18 cellular contexts compared by ENCODE assay signal in the genomic region with DNA sequence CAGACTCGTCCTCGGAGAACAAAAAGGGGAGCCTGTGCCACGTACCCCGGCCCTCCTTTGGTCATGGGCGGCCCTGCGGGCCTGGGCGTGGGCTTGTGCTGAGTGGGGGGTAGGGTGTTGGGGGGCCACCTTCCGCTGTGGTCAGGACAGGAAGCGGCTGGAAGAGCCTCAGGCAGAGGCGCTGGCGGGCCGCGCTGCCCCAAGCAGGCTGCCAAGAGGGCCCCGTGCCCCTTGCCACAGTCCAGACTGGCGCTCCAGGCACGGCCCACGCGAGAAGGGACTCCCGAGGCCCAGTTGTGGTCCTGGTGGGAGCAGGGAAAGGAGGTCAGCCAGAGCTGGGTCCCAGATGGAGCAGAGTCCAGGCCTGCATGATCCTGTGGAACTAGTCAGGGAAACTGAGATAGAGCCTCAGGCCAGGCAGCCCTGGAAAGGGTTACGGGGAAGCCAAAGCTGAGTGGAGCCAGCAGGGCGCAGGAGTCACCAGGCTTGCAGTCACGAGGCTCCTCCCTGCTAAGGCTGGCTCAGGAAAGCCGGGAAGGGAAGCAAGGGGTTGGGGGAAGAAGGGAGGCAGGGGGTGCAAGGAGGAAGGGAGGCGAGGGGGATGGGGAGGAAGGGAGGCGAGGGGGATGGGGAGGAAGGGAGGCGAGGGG.
A peak's percentile ranks its signal among the peaks of the same experiment; 100 is the strongest.
DNase-seq lines count a peak whose midpoint lies in the region; ATAC-seq, FAIRE-seq and TF ChIP-seq lines count a peak whose summit lies in the region.
"Had no signal": no experiment of that assay in that cellular context is flagged by ENCODE, and none has a peak within 500 bp of the region (broad histone marks: within the 10 kb centered on the region; RNA-seq: fewer than 3 reads in every experiment).

No MANE protein-coding gene starts in this region.

- no peak overlapping the region for H3K4ac ChIP-seq in H1 (replicated peaks; ENCODE audit: insufficient read length, low read depth, low read length)

- H3K4me1 Mint-ChIP-seq in nephron progenitor cell = no peaks in the 10 kb centered on the region
- peaks cover 14% of the 10 kb centered on the region for H3K4me1 Mint-ChIP-seq in activated CD4-positive, alpha-beta T cell treated with anti-CD3 and anti-CD28 coated beads, Interleukin-2, amount 10 ng/mL, durations not matched to agents 24 days and 14 days

- no peaks in the 10 kb centered on the region for H3K79me1 ChIP-seq in H1 (ENCODE audit: low read depth, low read length)

- no peak overlapping the region for H2AK5ac ChIP-seq in H1 (ENCODE audit: low read depth, low read length)

- no peak overlapping the region for H2BK120ac ChIP-seq in H1 (replicated peaks; ENCODE audit: low read depth, low read length)

- H3K27ac ChIP-seq in H1 (ENCODE audit: low read depth, low read length) = no peak overlapping the region
- H3K27ac ChIP-seq: BLaER1 treated with 17β-estradiol and CSF1 and Interleukin-3, amounts not matched to agents 10 nM and 100 nM; HL-60 had no signal

- H2BK20ac ChIP-seq in H1 (ENCODE audit: low read length) = no peak overlapping the region

- H3K79me2 ChIP-seq in H1 (ENCODE audit: control insufficient read depth in 1 of 2, insufficient read depth in 2 of 2, low read length in 2 of 2) = no peaks in the 10 kb centered on the region

- no peak for FAIRE-seq in H1 (lab: Jason Lieb, UNC)
- FAIRE-seq: GM12891 had no signal

- H3K23ac ChIP-seq in H1 (ENCODE audit: insufficient read length) = no peak overlapping the region

- H4K8ac ChIP-seq in H1 (ENCODE audit: extremely low read depth, insufficient read depth, low read length) = no peak overlapping the region

- no peak overlapping the region for H3K4me3 Mint-ChIP-seq in nephron progenitor cell
- no peak overlapping the region for H3K4me3 Mint-ChIP-seq in activated CD4-positive, alpha-beta T cell treated with anti-CD3 and anti-CD28 coated beads, Interleukin-2, amount 10 ng/mL, durations not matched to agents 24 days and 14 days

- TF ChIP-seq EP300 in H1 (IDR thresholded peaks at IDR 0.05; ENCODE audit: borderline replicate concordance in 1 of 2, low read depth in 2 of 2, low read length in 2 of 2) = no peak

- TF ChIP-seq POLR2A in H1 (IDR thresholded peaks at IDR 0.05; ENCODE audit: control extremely low read depth in 1 of 2, low read depth in 2 of 2, low read length in 2 of 2) = no peak

- no peak overlapping the region for H2BK5ac ChIP-seq in H1 (ENCODE audit: low read depth, low read length)

- H3K4me1 ChIP-seq in H1 (replicated peaks in 1 of 4; ENCODE audit: control insufficient read depth in 3 of 4, insufficient read depth in 4 of 4, low read length in 3 of 4) = peaks cover 0 to 3% (median 0%) of the 10 kb centered on the region in 4 experiments; a peak in 1 of 7 replicates

- no peak overlapping the region for H3K56ac ChIP-seq in H1 (replicated peaks; ENCODE audit: insufficient read length, low read depth, low read length)

- TF ChIP-seq RAD21 in H1 (IDR thresholded peaks at IDR 0.05 in 1 of 2, conservative IDR thresholded peaks at IDR 0.05 in 1 of 2; ENCODE audit: low read depth in 2 of 2, low read length in 2 of 2) = no peak; a peak in 1 of 4 replicates

- H3K4me3 ChIP-seq in H1 (ENCODE audit: extremely low read depth in 1 of 4, insufficient read depth in 2 of 4, low read depth in 3 of 4, low read length in 4 of 4) = no peak overlapping the region
- H3K4me3 ChIP-seq: BLaER1 treated with 17β-estradiol and CSF1 and Interleukin-3, amounts not matched to agents 10 nM and 100 nM had no signal

- H2BK12ac ChIP-seq in H1 (ENCODE audit: low read depth, low read length) = peak overlapping the region; percentile 33; the same call in 1 of the 2 replicates

- H4K91ac ChIP-seq in H1 (replicated peaks; ENCODE audit: insufficient read length, low read length) = no peak overlapping the region

- peaks cover 15% of the 10 kb centered on the region for H3K9me3 Mint-ChIP-seq in nephron progenitor cell
- H3K9me3 Mint-ChIP-seq in activated CD4-positive, alpha-beta T cell treated with anti-CD3 and anti-CD28 coated beads, Interleukin-2, amount 10 ng/mL, durations not matched to agents 24 days and 14 days = no peaks in the 10 kb centered on the region

- ATAC-seq in GM21717 (IDR thresholded peaks at IDR 0.05; ENCODE audit: unreplicated experiment) = no peak
- ATAC-seq: Panc1 had no signal

- CTCF ChIA-PET in H1 (lab: Charles Lee; ENCODE audit: partially characterized antibody) = no interaction called here

- WGBS in H1 (ENCODE audit: extremely low coverage in 1 of 2, insufficient coverage in 1 of 2, insufficient read length in 1 of 2, insufficient replicate concordance in 2 of 2, low coverage in 1 of 2, low lambda C conversion rate in 2 of 2, missing lambda C conversion rate in 1 of 2), 2 experiments = 84% methylated on average over 10 of the region's 26 CpGs; no CpG with 5 or more reads in 1 of the 2 experiments

- peak overlapping the region; percentile 6 for H3K27ac Mint-ChIP-seq in nephron progenitor cell
- no peak overlapping the region for H3K27ac Mint-ChIP-seq in activated CD4-positive, alpha-beta T cell treated with anti-CD3 and anti-CD28 coated beads, Interleukin-2, amount 10 ng/mL, durations not matched to agents 24 days and 14 days

- intact Hi-C loops in activated CD4-positive, alpha-beta T cell treated with anti-CD3 and anti-CD28 coated beads, Interleukin-2, amount 10 ng/mL, durations not matched to agents 24 days and 14 days (cut with micrococcal nuclease) = no loop called here

- H3K36me3 Mint-ChIP-seq in nephron progenitor cell (ENCODE audit: low read depth) = no peaks in the 10 kb centered on the region
- H3K36me3 Mint-ChIP-seq in activated CD4-positive, alpha-beta T cell treated with anti-CD3 and anti-CD28 coated beads, Interleukin-2, amount 10 ng/mL, durations not matched to agents 24 days and 14 days (ENCODE audit: low read depth) = no peaks in the 10 kb centered on the region

- H4K20me1 ChIP-seq in H1 (replicated peaks in 1 of 2; ENCODE audit: control insufficient read depth in 1 of 2, insufficient read depth in 2 of 2, low read length in 2 of 2) = peaks cover 0 to 19% of the 10 kb centered on the region in 2 experiments
- H4K20me1 ChIP-seq: BLaER1 treated with 17β-estradiol and CSF1 and Interleukin-3, amounts not matched to agents 10 nM and 100 nM had no signal

- H3K27me3 Mint-ChIP-seq in nephron progenitor cell (ENCODE audit: low read depth, poor library complexity) = peaks cover 5% of the 10 kb centered on the region
- no peaks in the 10 kb centered on the region for H3K27me3 Mint-ChIP-seq in activated CD4-positive, alpha-beta T cell treated with anti-CD3 and anti-CD28 coated beads, Interleukin-2, amount 10 ng/mL, durations not matched to agents 24 days and 14 days

- no peaks in the 10 kb centered on the region; a peak in 1 of 8 replicates for H3K36me3 ChIP-seq in H1 (ENCODE audit: control insufficient read depth in 2 of 4, insufficient read depth in 4 of 4, low read length in 3 of 4)
- H3K36me3 ChIP-seq: BLaER1 treated with 17β-estradiol and CSF1 and Interleukin-3, amounts not matched to agents 10 nM and 100 nM had no signal

- H3K14ac ChIP-seq in H1 (ENCODE audit: insufficient read length) = no peak overlapping the region

- DNase-seq in CMK (ENCODE audit: low read depth) = peak; percentile 57
- peak; percentile 28 for DNase-seq in GM13977 (ENCODE audit: low spot score)
- DNase-seq in H1 (ENCODE audit: low read depth in 1 of 2, low spot score in 2 of 2) = no peak
- DNase-seq in nephron progenitor cell = no peak
- DNase-seq in activated CD4-positive, alpha-beta T cell treated with anti-CD3 and anti-CD28 coated beads, Interleukin-2, amount 10 ng/mL, durations not matched to agents 24 days and 14 days = no peak
- DNase-seq in HUDEP-2 (lab: John Stamatoyannopoulos, UW; ENCODE audit: unreplicated experiment in 76 of 76) = no peak
- DNase-seq: COR-L47, GOT3, KBM-7, NCI-H1436 treated with DMSO at 0.1 percent for 48 hours, NCI-H2081, NCI-H510A treated with DMSO at 0.1 percent for 48 hours, SHP77 had no signal

- peak overlapping the region; percentile 48; the same call in 1 of the 2 replicates for H3K18ac ChIP-seq in H1 (ENCODE audit: extremely low read depth, low read length)

- H3K23me2 ChIP-seq in H1 (ENCODE audit: low read depth, low read length) = peaks cover 21% of the 10 kb centered on the region

- no peaks in the 10 kb centered on the region for H3K27me3 ChIP-seq in H1 (replicated peaks in 1 of 4; ENCODE audit: control insufficient read depth in 3 of 4, extremely low read depth in 1 of 4, insufficient read depth in 3 of 4, low read length in 3 of 4)
- H3K27me3 ChIP-seq: BLaER1 treated with 17β-estradiol and CSF1 and Interleukin-3, amounts not matched to agents 10 nM and 100 nM had no signal

- no peak overlapping the region for H3K4me2 ChIP-seq in H1 (ENCODE audit: insufficient read depth in 1 of 2, low read depth in 2 of 2, low read length in 2 of 2)
- H3K4me2 ChIP-seq: BLaER1 treated with 17β-estradiol and CSF1 and Interleukin-3, amounts not matched to agents 10 nM and 100 nM had no signal

- no peaks in the 10 kb centered on the region; a peak in 1 of 4 replicates for H3K9me3 ChIP-seq in H1 (ENCODE audit: insufficient read depth in 2 of 2, low read depth in 1 of 2, low read length in 1 of 2)

- POLR2A ChIA-PET in H1 (lab: Charles Lee; ENCODE audit: partially characterized antibody) = no interaction called here

- no peak overlapping the region for H4K5ac ChIP-seq in H1 (ENCODE audit: insufficient read length, low read depth, low read length)

- TF ChIP-seq CTCF in GM13977 (IDR thresholded peaks at IDR 0.05; ENCODE audit: extremely low read depth, insufficient read depth, missing control alignments) = no peak
- no peak for TF ChIP-seq CTCF in H1 (IDR thresholded peaks at IDR 0.05; ENCODE audit: control extremely low read depth in 1 of 3, insufficient read depth in 1 of 3, low read depth in 1 of 3, low read length in 3 of 3)
- TF ChIP-seq CTCF in nephron progenitor cell (IDR thresholded peaks at IDR 0.05) = no peak

- no peak overlapping the region for H2AFZ ChIP-seq in H1 (ENCODE audit: low read length)

- H3K9ac ChIP-seq in H1 (replicated peaks in 1 of 4; ENCODE audit: extremely low read depth in 1 of 4, low read depth in 3 of 4, low read length in 3 of 4) = no peak overlapping the region
- H3K9ac ChIP-seq: BLaER1 treated with 17β-estradiol and CSF1 and Interleukin-3, amounts not matched to agents 10 nM and 100 nM had no signal

- no peak overlapping the region for H2BK15ac ChIP-seq in H1 (ENCODE audit: low read length)

- in situ Hi-C loops in GM13977 (cut with MboI; ENCODE audit: low pct_unique_long_range_greater_than_20kb, low sequenced_read_pairs, unreplicated experiment) = no loop called here

TF ChIP-seq in H1, 55 proteins besides CTCF, POLR2A, EP300 and RAD21 (continues in another document):
- no peak for TF ChIP-seq KDM5A (IDR thresholded peaks at IDR 0.05; ENCODE audit: low read length)
- no peak for TF ChIP-seq CBX8 (IDR thresholded peaks at IDR 0.05; ENCODE audit: borderline replicate concordance, low read depth, low read length)
- no peak for TF ChIP-seq EZH2 (IDR thresholded peaks at IDR 0.05; ENCODE audit: low read depth, low read length, severe bottlenecking)
- no peak for TF ChIP-seq MAFK (IDR thresholded peaks at IDR 0.05; ENCODE audit: low read depth, low read length)
- no peak for TF ChIP-seq TCF12 (IDR thresholded peaks at IDR 0.05; ENCODE audit: low read depth, low read length)
- no peak for TF ChIP-seq BACH1 (IDR thresholded peaks at IDR 0.05; ENCODE audit: low read length)
- no peak for TF ChIP-seq TAF7 (optimal IDR thresholded peaks at IDR 0.05; ENCODE audit: borderline replicate concordance, low read depth, low read length)

Comparison
In these comparisons a context has a peak if more than half of its experiments do, and no peak if none do; other contexts are left out.
1. DNase-seq: peak in CMK (single experiment) and GM13977 (single experiment); none in H1 (0 of 2), nephron progenitor cell (single experiment), activated CD4-positive, alpha-beta T cell treated with anti-CD3 and anti-CD28 coated beads, Interleukin-2, amount 10 ng/mL, durations not matched to agents 24 days and 14 days (single experiment) and HUDEP-2 (0 of 76).